ENCODE assay signal across 24 cellular contexts in genomic region chr9:95518026-95518425, GRCh38.
"Had no signal": no experiment of that assay in that cellular context is flagged by ENCODE, and none has a peak within 500 bp of the region (broad histone marks: within the 10 kb centered on the region; RNA-seq: fewer than 3 reads in every experiment).

No MANE protein-coding gene starts in this region.

- H3K27ac ChIP-seq: HL-60, SK-N-MC had no signal

- H3K4me3 ChIP-seq: MG63, SK-N-MC had no signal

- H3K9me3 ChIP-seq: MG63, SJSA1 had no signal

- H3K36me3 ChIP-seq: MG63 had no signal

- H3K27me3 ChIP-seq: MG63, SJSA1 had no signal

- DNase-seq: Karpas-422, KG1, MG63, NCI-H1092, NCI-H1105 treated with DMSO at 0.1 percent for 48 hours, NCI-H1417 treated with DMSO at 0.1 percent for 48 hours, NCI-H146, NCI-H1694 treated with DMSO at 0.1 percent for 48 hours, NCI-H1930, NCI-H2081, NCI-H2107, NCI-H2227 treated with DMSO at 0.1 percent for 48 hours, NCI-H510A, NCI-H524 treated with DMSO at 0.1 percent for 48 hours, NCI-H69, NCI-H774, Right ventricle myocardium superior, RPMI8226, SIG-M5 had no signal

- FAIRE-seq: HTR-8/SVneo, RCC 7860 had no signal
